In the genomic region with DNA sequence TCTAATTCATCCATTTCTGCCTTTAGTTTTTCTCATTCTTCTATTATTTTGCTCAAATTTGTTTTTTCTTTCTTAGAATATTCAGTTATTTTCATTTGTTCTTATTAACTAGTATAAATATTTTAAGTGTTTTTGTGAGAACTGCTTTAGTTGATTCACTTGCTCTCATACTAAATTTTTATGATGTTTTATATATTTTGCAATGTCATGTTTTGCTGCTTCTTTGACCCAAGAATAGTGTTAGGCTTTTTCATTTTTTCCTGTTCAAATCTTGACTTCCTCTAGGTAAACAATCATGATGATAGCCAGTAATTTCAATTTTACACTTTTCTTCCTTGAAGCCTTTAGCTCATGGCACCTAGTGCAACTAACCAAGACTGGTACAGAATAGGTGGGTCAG, we compare ENCODE assay signal across 1 cellular context.
A peak's percentile ranks its signal among the peaks of the same experiment; 100 is the strongest.
TF ChIP-seq lines count a peak whose summit lies in the region.

No MANE protein-coding gene starts in this region.

TF ChIP-seq in K562, 482 proteins besides CTCF, POLR2A, EP300 and RAD21 (continued from another document):
- no peak for TF ChIP-seq MTA2 (IDR thresholded peaks at IDR 0.05; ENCODE audit: low read depth)
- TF ChIP-seq SMARCB1 (IDR thresholded peaks at IDR 0.05; ENCODE audit: insufficient read length, low read depth): no peak
- no peak for TF ChIP-seq HDAC3 (IDR thresholded peaks at IDR 0.05; ENCODE audit: borderline replicate concordance, partially characterized antibody)
- TF ChIP-seq, protein P1, sequence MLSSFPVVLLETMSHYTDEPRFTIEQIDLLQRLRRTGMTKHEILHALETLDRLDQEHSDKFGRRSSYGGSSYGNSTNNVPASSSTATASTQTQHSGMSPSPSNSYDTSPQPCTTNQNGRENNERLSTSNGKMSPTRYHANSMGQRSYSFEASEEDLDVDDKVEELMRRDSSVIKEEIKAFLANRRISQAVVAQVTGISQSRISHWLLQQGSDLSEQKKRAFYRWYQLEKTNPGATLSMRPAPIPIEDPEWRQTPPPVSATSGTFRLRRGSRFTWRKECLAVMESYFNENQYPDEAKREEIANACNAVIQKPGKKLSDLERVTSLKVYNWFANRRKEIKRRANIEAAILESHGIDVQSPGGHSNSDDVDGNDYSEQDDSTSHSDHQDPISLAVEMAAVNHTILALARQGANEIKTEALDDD (IDR thresholded peaks at IDR 0.05): 0 out of 2 replicates have a peak, but pooled peaks have one; percentile 28
- no peak for TF ChIP-seq RBM34 (IDR thresholded peaks at IDR 0.05; ENCODE audit: borderline replicate concordance, insufficient read depth, low read length)
- no peak for TF ChIP-seq ZNF239 (CRISPR knock-in tag; IDR thresholded peaks at IDR 0.05)
- TF ChIP-seq ZNF764 (CRISPR knock-in tag; IDR thresholded peaks at IDR 0.05; ENCODE audit: low read depth): no peak
- TF ChIP-seq NFE2 (IDR thresholded peaks at IDR 0.05; ENCODE audit: low read depth): 0 out of 2 replicates have a peak, but pooled peaks have one; percentile 23
- TF ChIP-seq ZKSCAN1 (IDR thresholded peaks at IDR 0.05; ENCODE audit: low read depth, low read length): no peak
- TF ChIP-seq, protein P2, sequence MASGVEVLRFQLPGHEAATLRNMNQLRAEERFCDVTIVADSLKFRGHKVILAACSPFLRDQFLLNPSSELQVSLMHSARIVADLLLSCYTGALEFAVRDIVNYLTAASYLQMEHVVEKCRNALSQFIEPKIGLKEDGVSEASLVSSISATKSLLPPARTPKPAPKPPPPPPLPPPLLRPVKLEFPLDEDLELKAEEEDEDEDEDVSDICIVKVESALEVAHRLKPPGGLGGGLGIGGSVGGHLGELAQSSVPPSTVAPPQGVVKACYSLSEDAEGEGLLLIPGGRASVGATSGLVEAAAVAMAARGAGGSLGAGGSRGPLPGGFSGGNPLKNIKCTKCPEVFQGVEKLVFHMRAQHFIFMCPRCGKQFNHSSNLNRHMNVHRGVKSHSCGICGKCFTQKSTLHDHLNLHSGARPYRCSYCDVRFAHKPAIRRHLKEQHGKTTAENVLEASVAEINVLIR (CRISPR knock-in tag; IDR thresholded peaks at IDR 0.05): no peak
- TF ChIP-seq HEY1 (CRISPR knock-in tag; IDR thresholded peaks at IDR 0.05; ENCODE audit: borderline replicate concordance): no peak
- TF ChIP-seq CTBP1 (IDR thresholded peaks at IDR 0.05; ENCODE audit: borderline replicate concordance): no peak
- TF ChIP-seq, protein P3, sequence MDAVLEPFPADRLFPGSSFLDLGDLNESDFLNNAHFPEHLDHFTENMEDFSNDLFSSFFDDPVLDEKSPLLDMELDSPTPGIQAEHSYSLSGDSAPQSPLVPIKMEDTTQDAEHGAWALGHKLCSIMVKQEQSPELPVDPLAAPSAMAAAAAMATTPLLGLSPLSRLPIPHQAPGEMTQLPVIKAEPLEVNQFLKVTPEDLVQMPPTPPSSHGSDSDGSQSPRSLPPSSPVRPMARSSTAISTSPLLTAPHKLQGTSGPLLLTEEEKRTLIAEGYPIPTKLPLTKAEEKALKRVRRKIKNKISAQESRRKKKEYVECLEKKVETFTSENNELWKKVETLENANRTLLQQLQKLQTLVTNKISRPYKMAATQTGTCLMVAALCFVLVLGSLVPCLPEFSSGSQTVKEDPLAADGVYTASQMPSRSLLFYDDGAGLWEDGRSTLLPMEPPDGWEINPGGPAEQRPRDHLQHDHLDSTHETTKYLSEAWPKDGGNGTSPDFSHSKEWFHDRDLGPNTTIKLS (IDR thresholded peaks at IDR 0.05; ENCODE audit: borderline replicate concordance, low read depth): no peak
